Comparison of ENCODE assay signal across 17 cellular contexts in the genomic region with DNA sequence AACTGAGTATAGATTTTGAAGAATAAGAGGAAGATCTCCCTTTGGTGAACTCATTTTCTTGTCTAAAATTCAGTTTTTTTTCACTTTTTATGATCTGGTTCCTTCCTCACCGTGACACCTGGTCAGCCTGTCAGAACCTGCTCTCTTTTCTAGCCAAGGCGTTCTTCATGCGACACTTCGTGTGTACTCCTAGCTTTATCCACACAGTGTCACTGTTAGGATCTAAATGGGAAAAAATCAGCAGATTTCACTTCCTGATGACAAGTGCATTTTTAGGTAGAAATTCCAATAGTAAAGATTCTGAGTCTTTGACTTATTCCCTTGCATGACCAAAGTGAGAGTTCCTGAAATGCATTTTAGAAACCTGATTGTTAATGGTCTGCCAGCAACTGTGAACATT.
"Had no signal": no experiment of that assay in that cellular context is flagged by ENCODE, and none has a peak within 500 bp of the region (broad histone marks: within the 10 kb centered on the region; RNA-seq: fewer than 3 reads in every experiment).

No MANE protein-coding gene starts in this region.

- H3K4me1 ChIP-seq: body of pancreas, esophagus squamous epithelium, lower lobe of right lung, stomach, testis, upper lobe of right lung had no signal

- H3K4me3 Mint-ChIP-seq: activated CD4-positive, alpha-beta T cell treated with anti-CD3 and anti-CD28 coated beads, Interleukin-2, amount 10 ng/mL, durations not matched to agents 7 days and 5 days; activated naive CD8-positive, alpha-beta T cell; mesothelial cell of epicardium had no signal

- H3K27me3 Mint-ChIP-seq: activated CD4-positive, alpha-beta T cell treated with anti-CD3 and anti-CD28 coated beads, Interleukin-2, amount 10 ng/mL, durations not matched to agents 7 days and 5 days had no signal

- H3K36me3 ChIP-seq: esophagus squamous epithelium, lower lobe of right lung, ovary, stomach, upper lobe of right lung had no signal

- H3K4me3 ChIP-seq: body of pancreas, coronary artery, esophagus squamous epithelium, lower lobe of right lung, ovary, stomach, testis, upper lobe of right lung had no signal

- DNase-seq: activated CD4-positive, alpha-beta T cell treated with anti-CD3 and anti-CD28 coated beads, Interleukin-2, amount 10 ng/mL, durations not matched to agents 7 days and 5 days; activated CD8-positive, alpha-beta memory T cell treated with anti-CD3 and anti-CD28 coated beads for 24 hours; activated gamma-delta T cell treated with Interleukin-2 at 50 U/mL for 16 hours; amniotic stem cell; body of pancreas; central memory CD4-positive, alpha-beta T cell; esophagus squamous epithelium; left cardiac atrium; lower lobe of right lung; ovary; stimulated activated CD4-positive, alpha-beta T cell treated with anti-CD3 and anti-CD28 coated beads, Interleukin-1b, Interleukin-23, amount 100 ng/mL, for 48 hours; stomach; testis; upper lobe of right lung had no signal

- H3K27ac ChIP-seq: body of pancreas, coronary artery, esophagus squamous epithelium, lower lobe of right lung, ovary, stomach, testis, upper lobe of right lung had no signal

- H3K27me3 ChIP-seq: body of pancreas, esophagus squamous epithelium, ovary, stomach, testis, upper lobe of right lung had no signal

- H3K9me3 ChIP-seq: body of pancreas, esophagus squamous epithelium, lower lobe of right lung, ovary, stomach, testis, upper lobe of right lung had no signal

- H3K4me1 Mint-ChIP-seq: activated CD4-positive, alpha-beta T cell treated with anti-CD3 and anti-CD28 coated beads, Interleukin-2, amount 10 ng/mL, durations not matched to agents 7 days and 5 days; mesothelial cell of epicardium had no signal

- H3K9me3 Mint-ChIP-seq: activated CD4-positive, alpha-beta T cell treated with anti-CD3 and anti-CD28 coated beads, Interleukin-2, amount 10 ng/mL, durations not matched to agents 7 days and 5 days; mesothelial cell of epicardium had no signal

- H3K36me3 Mint-ChIP-seq: activated naive CD8-positive, alpha-beta T cell; mesothelial cell of epicardium had no signal

- ATAC-seq: body of pancreas, left cardiac atrium, lower lobe of right lung, upper lobe of right lung had no signal

- H3K27ac Mint-ChIP-seq: activated CD4-positive, alpha-beta T cell treated with anti-CD3 and anti-CD28 coated beads, Interleukin-2, amount 10 ng/mL, durations not matched to agents 7 days and 5 days; activated naive CD8-positive, alpha-beta T cell; mesothelial cell of epicardium had no signal
